ENCODE assay signal across 1 cellular context in the genomic region with DNA sequence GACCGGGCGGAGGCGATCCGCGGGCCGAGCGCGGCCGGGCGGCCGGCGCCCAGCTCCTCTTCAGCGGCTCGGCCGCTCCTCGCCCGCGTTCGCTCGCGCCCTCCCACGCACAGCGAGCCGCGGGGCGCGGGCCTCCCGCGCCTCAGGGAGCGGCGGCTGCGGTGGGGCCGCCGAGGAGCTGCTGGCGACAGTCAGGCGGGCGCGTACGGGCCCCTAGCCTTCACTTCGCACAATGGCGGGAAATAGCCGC.
TF ChIP-seq lines count a peak whose summit lies in the region.

A gene with protein sequence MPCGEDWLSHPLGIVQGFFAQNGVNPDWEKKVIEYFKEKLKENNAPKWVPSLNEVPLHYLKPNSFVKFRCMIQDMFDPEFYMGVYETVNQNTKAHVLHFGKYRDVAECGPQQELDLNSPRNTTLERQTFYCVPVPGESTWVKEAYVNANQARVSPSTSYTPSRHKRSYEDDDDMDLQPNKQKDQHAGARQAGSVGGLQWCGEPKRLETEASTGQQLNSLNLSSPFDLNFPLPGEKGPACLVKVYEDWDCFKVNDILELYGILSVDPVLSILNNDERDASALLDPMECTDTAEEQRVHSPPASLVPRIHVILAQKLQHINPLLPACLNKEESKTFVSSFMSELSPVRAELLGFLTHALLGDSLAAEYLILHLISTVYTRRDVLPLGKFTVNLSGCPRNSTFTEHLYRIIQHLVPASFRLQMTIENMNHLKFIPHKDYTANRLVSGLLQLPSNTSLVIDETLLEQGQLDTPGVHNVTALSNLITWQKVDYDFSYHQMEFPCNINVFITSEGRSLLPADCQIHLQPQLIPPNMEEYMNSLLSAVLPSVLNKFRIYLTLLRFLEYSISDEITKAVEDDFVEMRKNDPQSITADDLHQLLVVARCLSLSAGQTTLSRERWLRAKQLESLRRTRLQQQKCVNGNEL (minus strand): TSS at position 234 of the 250 bp plus-strand sequence. CDS start 259 bp downstream, outside the sequence.

TF ChIP-seq in HepG2, 621 proteins besides CTCF, POLR2A, EP300 and RAD21 (continued from another document):
- no peak for TF ChIP-seq PCBP1 (IDR thresholded peaks at IDR 0.05; ENCODE audit: borderline replicate concordance, low read depth, low read length)
- no peak for TF ChIP-seq ZNF713 (CRISPR knock-in tag; IDR thresholded peaks at IDR 0.05)
- no peak for TF ChIP-seq HMG20B (CRISPR knock-in tag; conservative IDR thresholded peaks at IDR 0.05)
- TF ChIP-seq SSRP1 (CRISPR knock-in tag; IDR thresholded peaks at IDR 0.05) = no peak
- 0 out of 2 replicates have a peak, but pooled peaks have one; percentile 28 for TF ChIP-seq HES4 (CRISPR knock-in tag; IDR thresholded peaks at IDR 0.05; ENCODE audit: borderline replicate concordance)
- no peak for TF ChIP-seq ARNT (IDR thresholded peaks at IDR 0.05)
- TF ChIP-seq ASH2L (IDR thresholded peaks at IDR 0.05; ENCODE audit: insufficient read length, low read depth, low read length) = no peak
- TF ChIP-seq, protein P1, sequence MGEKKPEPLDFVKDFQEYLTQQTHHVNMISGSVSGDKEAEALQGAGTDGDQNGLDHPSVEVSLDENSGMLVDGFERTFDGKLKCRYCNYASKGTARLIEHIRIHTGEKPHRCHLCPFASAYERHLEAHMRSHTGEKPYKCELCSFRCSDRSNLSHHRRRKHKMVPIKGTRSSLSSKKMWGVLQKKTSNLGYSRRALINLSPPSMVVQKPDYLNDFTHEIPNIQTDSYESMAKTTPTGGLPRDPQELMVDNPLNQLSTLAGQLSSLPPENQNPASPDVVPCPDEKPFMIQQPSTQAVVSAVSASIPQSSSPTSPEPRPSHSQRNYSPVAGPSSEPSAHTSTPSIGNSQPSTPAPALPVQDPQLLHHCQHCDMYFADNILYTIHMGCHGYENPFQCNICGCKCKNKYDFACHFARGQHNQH (CRISPR knock-in tag; IDR thresholded peaks at IDR 0.05) = no peak
- no peak for TF ChIP-seq TP53 (CRISPR knock-in tag; conservative IDR thresholded peaks at IDR 0.05)
- TF ChIP-seq CENPX (CRISPR knock-in tag; IDR thresholded peaks at IDR 0.05) = no peak
- TF ChIP-seq KLF15 (CRISPR knock-in tag; IDR thresholded peaks at IDR 0.05; ENCODE audit: borderline replicate concordance) = 0 out of 2 replicates have a peak, but pooled peaks have one; percentile 23
- TF ChIP-seq, protein P2, sequence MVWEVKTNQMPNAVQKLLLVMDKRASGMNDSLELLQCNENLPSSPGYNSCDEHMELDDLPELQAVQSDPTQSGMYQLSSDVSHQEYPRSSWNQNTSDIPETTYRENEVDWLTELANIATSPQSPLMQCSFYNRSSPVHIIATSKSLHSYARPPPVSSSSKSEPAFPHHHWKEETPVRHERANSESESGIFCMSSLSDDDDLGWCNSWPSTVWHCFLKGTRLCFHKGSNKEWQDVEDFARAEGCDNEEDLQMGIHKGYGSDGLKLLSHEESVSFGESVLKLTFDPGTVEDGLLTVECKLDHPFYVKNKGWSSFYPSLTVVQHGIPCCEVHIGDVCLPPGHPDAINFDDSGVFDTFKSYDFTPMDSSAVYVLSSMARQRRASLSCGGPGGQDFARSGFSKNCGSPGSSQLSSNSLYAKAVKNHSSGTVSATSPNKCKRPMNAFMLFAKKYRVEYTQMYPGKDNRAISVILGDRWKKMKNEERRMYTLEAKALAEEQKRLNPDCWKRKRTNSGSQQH (CRISPR knock-in tag; IDR thresholded peaks at IDR 0.05; ENCODE audit: low read depth) = no peak
- no peak for TF ChIP-seq TEAD3 (CRISPR knock-in tag; optimal IDR thresholded peaks at IDR 0.05; ENCODE audit: borderline replicate concordance)
- TF ChIP-seq, protein P3, sequence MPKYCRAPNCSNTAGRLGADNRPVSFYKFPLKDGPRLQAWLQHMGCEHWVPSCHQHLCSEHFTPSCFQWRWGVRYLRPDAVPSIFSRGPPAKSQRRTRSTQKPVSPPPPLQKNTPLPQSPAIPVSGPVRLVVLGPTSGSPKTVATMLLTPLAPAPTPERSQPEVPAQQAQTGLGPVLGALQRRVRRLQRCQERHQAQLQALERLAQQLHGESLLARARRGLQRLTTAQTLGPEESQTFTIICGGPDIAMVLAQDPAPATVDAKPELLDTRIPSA (CRISPR knock-in tag; IDR thresholded peaks at IDR 0.05; ENCODE audit: borderline replicate concordance) = no peak
- no peak for TF ChIP-seq SRSF4 (IDR thresholded peaks at IDR 0.05; ENCODE audit: low read depth, low read length, poor library complexity, severe bottlenecking)
- no peak for TF ChIP-seq ZNF138 (CRISPR knock-in tag; IDR thresholded peaks at IDR 0.05; ENCODE audit: low read depth)
- TF ChIP-seq, protein P4, sequence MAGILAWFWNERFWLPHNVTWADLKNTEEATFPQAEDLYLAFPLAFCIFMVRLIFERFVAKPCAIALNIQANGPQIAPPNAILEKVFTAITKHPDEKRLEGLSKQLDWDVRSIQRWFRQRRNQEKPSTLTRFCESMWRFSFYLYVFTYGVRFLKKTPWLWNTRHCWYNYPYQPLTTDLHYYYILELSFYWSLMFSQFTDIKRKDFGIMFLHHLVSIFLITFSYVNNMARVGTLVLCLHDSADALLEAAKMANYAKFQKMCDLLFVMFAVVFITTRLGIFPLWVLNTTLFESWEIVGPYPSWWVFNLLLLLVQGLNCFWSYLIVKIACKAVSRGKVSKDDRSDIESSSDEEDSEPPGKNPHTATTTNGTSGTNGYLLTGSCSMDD (CRISPR knock-in tag; IDR thresholded peaks at IDR 0.05) = no peak
- TF ChIP-seq MTF2 (CRISPR knock-in tag; IDR thresholded peaks at IDR 0.05; ENCODE audit: borderline replicate concordance) = no peak
- TF ChIP-seq ADNP (CRISPR knock-in tag; IDR thresholded peaks at IDR 0.05) = no peak
- TF ChIP-seq, protein P5, sequence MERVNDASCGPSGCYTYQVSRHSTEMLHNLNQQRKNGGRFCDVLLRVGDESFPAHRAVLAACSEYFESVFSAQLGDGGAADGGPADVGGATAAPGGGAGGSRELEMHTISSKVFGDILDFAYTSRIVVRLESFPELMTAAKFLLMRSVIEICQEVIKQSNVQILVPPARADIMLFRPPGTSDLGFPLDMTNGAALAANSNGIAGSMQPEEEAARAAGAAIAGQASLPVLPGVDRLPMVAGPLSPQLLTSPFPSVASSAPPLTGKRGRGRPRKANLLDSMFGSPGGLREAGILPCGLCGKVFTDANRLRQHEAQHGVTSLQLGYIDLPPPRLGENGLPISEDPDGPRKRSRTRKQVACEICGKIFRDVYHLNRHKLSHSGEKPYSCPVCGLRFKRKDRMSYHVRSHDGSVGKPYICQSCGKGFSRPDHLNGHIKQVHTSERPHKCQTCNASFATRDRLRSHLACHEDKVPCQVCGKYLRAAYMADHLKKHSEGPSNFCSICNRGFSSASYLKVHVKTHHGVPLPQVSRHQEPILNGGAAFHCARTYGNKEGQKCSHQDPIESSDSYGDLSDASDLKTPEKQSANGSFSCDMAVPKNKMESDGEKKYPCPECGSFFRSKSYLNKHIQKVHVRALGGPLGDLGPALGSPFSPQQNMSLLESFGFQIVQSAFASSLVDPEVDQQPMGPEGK (CRISPR knock-in tag; IDR thresholded peaks at IDR 0.05) = no peak
- no peak for TF ChIP-seq ZNF180 (CRISPR knock-in tag; IDR thresholded peaks at IDR 0.05; ENCODE audit: borderline replicate concordance, low read depth)
TF ChIP-seq in HepG2: peak in this region for 22.
